Comparison of ENCODE assay signal across 8 cellular contexts in genomic region chrX:53682885-53683555, GRCh38. TPM values are rescaled to one million over a fixed set of nuclear protein-coding genes. Genes with fewer than 3 reads are reported as not detected.
DNase-seq lines count a peak whose midpoint lies in the region; ATAC-seq and TF ChIP-seq lines count a peak whose summit lies in the region.

No MANE protein-coding gene starts in this region.

- peak overlapping the region; percentile 88 for H3K18ac ChIP-seq in H9 (ENCODE audit: insufficient read length, low read depth, low read length)

- H3K9me3 ChIP-seq in H9 (ENCODE audit: control insufficient read depth, low read depth, low read length): peaks cover 4% of the 10 kb centered on the region

- no peak overlapping the region for H2BK20ac ChIP-seq in H9 (ENCODE audit: low read depth, low read length, poor library complexity, severe bottlenecking)

- H3K4me1 ChIP-seq in H9 (ENCODE audit: insufficient read depth, low read length) (no peaks in the 10 kb centered on the region), rectal smooth muscle tissue (ENCODE audit: control insufficient read depth, insufficient read depth, low read length) (peaks cover 3% of the 10 kb centered on the region)

- H3K27ac Mint-ChIP-seq in H9 (peak overlapping the region; percentile 98 to 99 (median 99)), glutamatergic neuron (ENCODE audit: unreplicated experiment) (peak overlapping the region; percentile 96)

- H2BK5ac ChIP-seq in H9 (ENCODE audit: insufficient read length, low read length): peak overlapping the region; percentile 21

- H3K36me3 ChIP-seq in rectal smooth muscle tissue (ENCODE audit: control insufficient read depth, insufficient read depth, low read length): no peaks in the 10 kb centered on the region

- peaks cover 17% of the 10 kb centered on the region; the same call in 1 of the 2 replicates for H3K79me2 ChIP-seq in H9 (ENCODE audit: insufficient read depth, low read length)

- H3K27me3 Mint-ChIP-seq in H9 (ENCODE audit: low read depth) (0 out of 2 replicates have a peak, but pooled peaks cover 1% of the 10 kb centered on the region), glutamatergic neuron (ENCODE audit: unreplicated experiment) (peaks cover 4% of the 10 kb centered on the region)

- no peak overlapping the region for H3K56ac ChIP-seq in H9 (ENCODE audit: insufficient read length, low read depth, low read length)

- no peak overlapping the region for H4K91ac ChIP-seq in H9 (ENCODE audit: insufficient read length, low read depth, low read length)

- H2BK15ac ChIP-seq in H9 (ENCODE audit: low read depth, low read length): no peak overlapping the region

- no peak overlapping the region for H4K8ac ChIP-seq in H9 (replicated peaks; ENCODE audit: insufficient read length, low read depth, low read length)

- H3K9ac ChIP-seq in H9 (ENCODE audit: extremely low read depth, insufficient read length, low read length) (peak overlapping the region; percentile 90), rectal smooth muscle tissue (ENCODE audit: low read length) (peak overlapping the region; percentile 73)

- H3K9me3 Mint-ChIP-seq in H9 (peaks cover 67% of the 10 kb centered on the region in 2 experiments), glutamatergic neuron (ENCODE audit: unreplicated experiment) (peaks cover 12% of the 10 kb centered on the region)

- H3K4me3 Mint-ChIP-seq in H9 (peak overlapping the region; percentile 91 to 94), glutamatergic neuron (ENCODE audit: unreplicated experiment) (peak overlapping the region; percentile 91)

- no peak overlapping the region for H4K5ac ChIP-seq in H9 (ENCODE audit: insufficient read length, low read depth, low read length)

- DNase-seq in Ammon's horn (ENCODE audit: low spot score) (peak; percentile 2), H9 (peak; percentile 52), NOMO-1 treated with DMSO at 0.1 percent for 48 hours (lab: John Stamatoyannopoulos, UW; ENCODE audit: unreplicated experiment) (peak; percentile 29), glutamatergic neuron (peak; percentile 50)
- DNase-seq in activated effector memory CD4-positive, alpha-beta T cell treated with Interleukin-2 at 50 U/mL for 16 hours: peak; percentile 14

- peak overlapping the region; percentile 79; the same call in 1 of the 2 replicates for H3K14ac ChIP-seq in H9 (ENCODE audit: insufficient read depth, low read length)

- H3K4me1 Mint-ChIP-seq in H9: peaks cover 5 to 14% of the 10 kb centered on the region in 2 experiments; a peak in 3 of 4 replicates
- peaks cover 3% of the 10 kb centered on the region for H3K4me1 Mint-ChIP-seq in glutamatergic neuron (ENCODE audit: low read depth, unreplicated experiment)

- no peak overlapping the region for H3K4ac ChIP-seq in H9 (ENCODE audit: low read depth, low read length)

- peaks cover 6% of the 10 kb centered on the region for H3K23me2 ChIP-seq in H9 (ENCODE audit: insufficient read length, low read depth, low read length, poor library complexity, severe bottlenecking)

- peak overlapping the region; percentile 90 for H3K4me3 ChIP-seq in rectal smooth muscle tissue (ENCODE audit: low read length)

- H3T11ph ChIP-seq in H9 (ENCODE audit: low read length): no peak overlapping the region

- H4K20me1 ChIP-seq in H9 (ENCODE audit: control insufficient read depth, insufficient read depth, insufficient read length): no peaks in the 10 kb centered on the region

- H2AK5ac ChIP-seq in H9 (ENCODE audit: insufficient read length, low read length): no peak overlapping the region

- no peak overlapping the region for H2AFZ ChIP-seq in H9 (ENCODE audit: low read length)

- H2BK120ac ChIP-seq in H9 (ENCODE audit: low read depth, low read length, poor library complexity, severe bottlenecking): no peak overlapping the region

- no peak overlapping the region for H2BK12ac ChIP-seq in H9 (ENCODE audit: insufficient read length, low read depth, low read length)

- H3K79me1 ChIP-seq in H9 (ENCODE audit: insufficient read depth, low read depth, low read length, poor library complexity, severe bottlenecking): no peaks in the 10 kb centered on the region

- no peak overlapping the region for H3K23ac ChIP-seq in H9 (ENCODE audit: insufficient read length, low read depth, low read length)

- H3K4me2 ChIP-seq in H9 (ENCODE audit: insufficient read depth, insufficient read length, low read length): peak overlapping the region; percentile 85

- no CpG with 5 or more reads among the region's 24 CpGs for WGBS in H9 (ENCODE audit: extremely low coverage, insufficient read length, low lambda C conversion rate)

- H3K27me3 ChIP-seq in H9 (ENCODE audit: insufficient read depth, low read length): no peaks in the 10 kb centered on the region
- H3K27me3 ChIP-seq in rectal smooth muscle tissue (ENCODE audit: control insufficient read depth, insufficient read depth, low read length): peaks cover 6% of the 10 kb centered on the region

- H3K36me3 Mint-ChIP-seq in H9 (ENCODE audit: insufficient read depth in 1 of 3, low read depth in 3 of 3) (peaks cover 36 to 46% (median 37%) of the 10 kb centered on the region in 3 experiments), glutamatergic neuron (ENCODE audit: unreplicated experiment) (no peaks in the 10 kb centered on the region)

- H3K27ac ChIP-seq in H9 (ENCODE audit: insufficient read length, low read depth, low read length): peak overlapping the region; percentile 32
- H3K27ac ChIP-seq in rectal smooth muscle tissue (ENCODE audit: low read depth, low read length): peak overlapping the region; percentile 93

- ATAC-seq in GM21360 (IDR thresholded peaks at IDR 0.05; ENCODE audit: unreplicated experiment): no peak
- ATAC-seq in GM21381 (IDR thresholded peaks at IDR 0.05; ENCODE audit: unreplicated experiment): no peak

- no peak for TF ChIP-seq CTCF in H9 (conservative IDR thresholded peaks at IDR 0.05)
- TF ChIP-seq CTCF in glutamatergic neuron (IDR thresholded peaks at IDR 0.05; ENCODE audit: partially characterized antibody, unreplicated experiment): no peak

RNA-seq across cellular contexts. Expression of gene HUWE1, which starts 3.5 kb away (rescaled TPM):
- 206 and 230 TPM in 2 replicates for total RNA-seq in H9 (2021)
- 311 TPM for total RNA-seq in glutamatergic neuron (ENCODE audit: unreplicated experiment)

Comparison
In these comparisons a context has a peak if more than half of its experiments do, and no peak if none do; other contexts are left out.
1. DNase-seq: peak in every context shown above with its lines; median percentile 52 in H9; 50 in glutamatergic neuron; 29 in NOMO-1 treated with DMSO at 0.1 percent for 48 hours; 14 in activated effector memory CD4-positive, alpha-beta T cell treated with Interleukin-2 at 50 U/mL for 16 hours; 2 in Ammon's horn.